12 cellular contexts compared by ENCODE assay signal in the genomic region with DNA sequence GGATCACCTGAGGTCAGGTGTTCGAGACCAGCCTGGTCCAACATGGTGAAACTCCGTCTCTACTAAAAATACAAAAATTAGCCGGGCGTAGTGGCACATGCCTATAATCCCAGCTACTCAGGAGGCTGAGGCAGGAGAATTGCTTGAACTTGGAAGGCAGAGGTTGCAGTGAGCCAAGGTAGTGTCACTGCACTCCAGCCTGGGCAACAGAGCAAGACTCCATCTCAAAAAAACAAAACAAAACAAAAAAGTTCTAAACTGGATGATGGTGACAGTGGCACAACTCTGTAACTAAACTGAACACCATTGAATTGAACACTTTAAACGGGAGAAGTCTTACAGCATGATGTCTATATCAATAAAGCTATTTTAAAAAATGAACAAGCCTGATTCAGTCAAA. TPM values are rescaled to one million over a fixed set of nuclear protein-coding genes. Genes with fewer than 3 reads are reported as not detected.
DNase-seq lines count a peak whose midpoint lies in the region; ATAC-seq and TF ChIP-seq lines count a peak whose summit lies in the region.
"Not testable (repeated sequence)": the region's sequence is repeated elsewhere in the genome, so short reads cannot be mapped to it uniquely, and the experiment has no call there.
"Had no signal": no experiment of that assay in that cellular context is flagged by ENCODE, and none has a peak within 500 bp of the region (broad histone marks: within the 10 kb centered on the region; RNA-seq: fewer than 3 reads in every experiment).

No MANE protein-coding gene starts in this region.

- H3K9me3 Mint-ChIP-seq in CD8-positive, alpha-beta memory T cell; activated B cell treated with CpG ODN at 0.5 μM for 24 hours; activated naive CD4-positive, alpha-beta T cell treated with anti-CD3 and anti-CD28 coated beads for 36 hours; brain; endothelial cell (ENCODE audit: unreplicated experiment); naive thymus-derived CD4-positive, alpha-beta T cell; neural progenitor cell; type B pancreatic cell: not testable (repeated sequence)

- CTCF ChIA-PET in CD8-positive, alpha-beta memory T cell (lab: Charles Lee); activated B cell treated with CpG ODN at 0.5 μM for 24 hours (lab: Charles Lee); naive thymus-derived CD4-positive, alpha-beta T cell (lab: Charles Lee): not testable (repeated sequence)
- CTCF ChIA-PET in activated naive CD4-positive, alpha-beta T cell treated with anti-CD3 and anti-CD28 coated beads for 36 hours (lab: Charles Lee), result interaction anchor here (0.9 to 1.1 kb wide), 2 partner anchors 47 to 55 kb away, joined by 3 to 4 read pairs; no protein-coding TSS in a partner anchor

- not testable (repeated sequence) for H3K36me3 Mint-ChIP-seq in CD8-positive, alpha-beta memory T cell; activated B cell treated with CpG ODN at 0.5 μM for 24 hours (ENCODE audit: low read depth); activated naive CD4-positive, alpha-beta T cell treated with anti-CD3 and anti-CD28 coated beads for 36 hours (ENCODE audit: low read depth); brain; endothelial cell (ENCODE audit: low read depth, unreplicated experiment); naive thymus-derived CD4-positive, alpha-beta T cell; neural progenitor cell; type B pancreatic cell

- not testable (repeated sequence) for TF ChIP-seq CTCF in activated B cell treated with CpG ODN at 0.5 μM for 24 hours (IDR thresholded peaks at IDR 0.05); brain (conservative IDR thresholded peaks at IDR 0.05); endothelial cell (IDR thresholded peaks at IDR 0.05; ENCODE audit: unreplicated experiment); neural progenitor cell (IDR thresholded peaks at IDR 0.05); type B pancreatic cell (conservative IDR thresholded peaks at IDR 0.05)

- DNase-seq in CD8-positive, alpha-beta memory T cell; activated B cell treated with CpG ODN at 0.5 μM for 24 hours; activated naive CD4-positive, alpha-beta T cell treated with anti-CD3 and anti-CD28 coated beads for 36 hours; endothelial cell (ENCODE audit: low spot score); naive thymus-derived CD4-positive, alpha-beta T cell; neural progenitor cell (ENCODE audit: low spot score); type B pancreatic cell (ENCODE audit: extremely low spot score, unreplicated experiment): not testable (repeated sequence)

- intact Hi-C loops in activated B cell treated with CpG ODN at 0.5 μM for 24 hours (cut with micrococcal nuclease), result loop anchor here (5.0 to 10.0 kb wide), 2 partner anchors 49 to 1041 kb away; partner anchors contain the start of gene LRRC27
- intact Hi-C loops in activated naive CD4-positive, alpha-beta T cell treated with anti-CD3 and anti-CD28 coated beads for 36 hours (cut with micrococcal nuclease), result loop anchor here (5.0 kb wide), 1 partner anchor 119 kb away; no protein-coding TSS in a partner anchor
- intact Hi-C loops in naive thymus-derived CD4-positive, alpha-beta T cell (cut with micrococcal nuclease), result loop anchor here (5.0 to 10.0 kb wide), 2 partner anchors 839 to 841 kb away; partner anchors contain the start of gene INPP5A (in 2 of the 2)

- peaks cover 15% of the 10 kb centered on the region for H4K20me1 ChIP-seq in neural progenitor cell (ENCODE audit: low read depth)

- H3K4me2 ChIP-seq in neural progenitor cell, result not testable (repeated sequence)

- not testable (repeated sequence) for H3K4me3 ChIP-seq in CD8-positive, alpha-beta memory T cell (ENCODE audit: low read length); naive thymus-derived CD4-positive, alpha-beta T cell (ENCODE audit: low read length); neural progenitor cell

- not testable (repeated sequence) for ATAC-seq in activated B cell treated with CpG ODN at 0.5 μM for 24 hours (ENCODE audit: low read depth); naive thymus-derived CD4-positive, alpha-beta T cell

- peaks cover 5 to 36% (median 9%) of the 10 kb centered on the region in 3 donors for H3K4me1 Mint-ChIP-seq in CD8-positive, alpha-beta memory T cell
- H3K4me1 Mint-ChIP-seq in activated B cell treated with CpG ODN at 0.5 μM for 24 hours (peaks cover 41% of the 10 kb centered on the region), brain (peaks cover 43% of the 10 kb centered on the region), neural progenitor cell (peaks cover 17% of the 10 kb centered on the region)
- H3K4me1 Mint-ChIP-seq in activated naive CD4-positive, alpha-beta T cell treated with anti-CD3 and anti-CD28 coated beads for 36 hours (ENCODE audit: low read depth); endothelial cell (ENCODE audit: unreplicated experiment); type B pancreatic cell (ENCODE audit: unreplicated experiment): not testable (repeated sequence)
- peaks cover 0 to 21% (median 10%) of the 10 kb centered on the region in 7 donors for H3K4me1 Mint-ChIP-seq in naive thymus-derived CD4-positive, alpha-beta T cell

- POLR2A ChIA-PET in CD8-positive, alpha-beta memory T cell (lab: Charles Lee), result not testable (repeated sequence)
- POLR2A ChIA-PET in activated B cell treated with CpG ODN at 0.5 μM for 24 hours (lab: Charles Lee), result interaction anchor here (6.6 kb wide), 1 partner anchor 14 kb away, joined by 52 read pairs; no protein-coding TSS in a partner anchor
- POLR2A ChIA-PET in naive thymus-derived CD4-positive, alpha-beta T cell (lab: Charles Lee), result interaction anchor here (0.8 to 6.0 kb wide), 3 partner anchors 10 to 20 kb away, joined by 3 to 47 read pairs (median 3); no protein-coding TSS in a partner anchor

- H3K4me1 ChIP-seq in CD8-positive, alpha-beta memory T cell (ENCODE audit: insufficient read depth, low read length), result peaks cover 11% of the 10 kb centered on the region
- not testable (repeated sequence) for H3K4me1 ChIP-seq in naive thymus-derived CD4-positive, alpha-beta T cell (ENCODE audit: control insufficient read depth in 2 of 2, insufficient read depth in 2 of 2, low read length in 2 of 2)
- H3K4me1 ChIP-seq in neural progenitor cell, result peaks cover 11% of the 10 kb centered on the region

- H3K36me3 ChIP-seq in CD8-positive, alpha-beta memory T cell (ENCODE audit: insufficient read depth, low read length); naive thymus-derived CD4-positive, alpha-beta T cell (ENCODE audit: control insufficient read depth in 2 of 3, insufficient read depth in 3 of 3, low read length in 3 of 3); neural progenitor cell: not testable (repeated sequence)

- peaks cover 15% of the 10 kb centered on the region for H3K79me2 ChIP-seq in neural progenitor cell (ENCODE audit: low read depth)

- H3K4me3 Mint-ChIP-seq in CD8-positive, alpha-beta memory T cell, result peak overlapping the region in 6 of 7 donors; percentile 33 to 88 (median 66)
- peak overlapping the region; percentile 64 for H3K4me3 Mint-ChIP-seq in activated B cell treated with CpG ODN at 0.5 μM for 24 hours
- peak overlapping the region; percentile 41 for H3K4me3 Mint-ChIP-seq in activated naive CD4-positive, alpha-beta T cell treated with anti-CD3 and anti-CD28 coated beads for 36 hours
- H3K4me3 Mint-ChIP-seq in brain, result peak overlapping the region; percentile 45 to 77 (median 63)
- H3K4me3 Mint-ChIP-seq in endothelial cell (ENCODE audit: unreplicated experiment), result peak overlapping the region; percentile 79
- H3K4me3 Mint-ChIP-seq in naive thymus-derived CD4-positive, alpha-beta T cell, result peak overlapping the region in 9 of 10 donors; percentile 29 to 82 (median 59)
- peak overlapping the region; percentile 77 for H3K4me3 Mint-ChIP-seq in neural progenitor cell
- peak overlapping the region; percentile 78 for H3K4me3 Mint-ChIP-seq in type B pancreatic cell

- H3K27me3 ChIP-seq in CD8-positive, alpha-beta memory T cell (ENCODE audit: insufficient read depth, low read length, poor library complexity, severe bottlenecking); naive thymus-derived CD4-positive, alpha-beta T cell (ENCODE audit: control insufficient read depth in 2 of 2, insufficient read depth in 2 of 2, low read length in 2 of 2): not testable (repeated sequence)
- H3K27me3 ChIP-seq in neural progenitor cell, result peaks cover 63% of the 10 kb centered on the region

- H3F3A ChIP-seq in neural progenitor cell (ENCODE audit: low read depth), result peaks cover 21% of the 10 kb centered on the region

- not testable (repeated sequence) for H3K9me3 ChIP-seq in CD8-positive, alpha-beta memory T cell (ENCODE audit: low read length); naive thymus-derived CD4-positive, alpha-beta T cell (ENCODE audit: control insufficient read depth in 2 of 3, low read length in 3 of 3); neural progenitor cell (ENCODE audit: low read depth)

- not testable (repeated sequence) for H2AFZ ChIP-seq in neural progenitor cell (replicated peaks)

- H3K9ac ChIP-seq in neural progenitor cell, result not testable (repeated sequence)

- peak overlapping the region in 1 of 8 donors; percentile 43 for H3K27ac Mint-ChIP-seq in CD8-positive, alpha-beta memory T cell
- H3K27ac Mint-ChIP-seq in activated B cell treated with CpG ODN at 0.5 μM for 24 hours; activated naive CD4-positive, alpha-beta T cell treated with anti-CD3 and anti-CD28 coated beads for 36 hours; endothelial cell (ENCODE audit: unreplicated experiment); naive thymus-derived CD4-positive, alpha-beta T cell; neural progenitor cell; type B pancreatic cell: not testable (repeated sequence)
- peak overlapping the region in 3 of 5 experiments; percentile 30 to 83 (median 75) for H3K27ac Mint-ChIP-seq in brain

- H3K27ac ChIP-seq in CD8-positive, alpha-beta memory T cell (ENCODE audit: low read depth, low read length); naive thymus-derived CD4-positive, alpha-beta T cell (ENCODE audit: low read depth, low read length); neural progenitor cell: not testable (repeated sequence)

- H3K27me3 Mint-ChIP-seq in CD8-positive, alpha-beta memory T cell; activated B cell treated with CpG ODN at 0.5 μM for 24 hours; activated naive CD4-positive, alpha-beta T cell treated with anti-CD3 and anti-CD28 coated beads for 36 hours (ENCODE audit: low read depth); brain; type B pancreatic cell: not testable (repeated sequence)
- H3K27me3 Mint-ChIP-seq in endothelial cell (ENCODE audit: unreplicated experiment), result peaks cover 27% of the 10 kb centered on the region
- H3K27me3 Mint-ChIP-seq in naive thymus-derived CD4-positive, alpha-beta T cell, result peaks cover 0 to 14% (median 0%) of the 10 kb centered on the region in 5 donors
- peaks cover 12% of the 10 kb centered on the region for H3K27me3 Mint-ChIP-seq in neural progenitor cell (ENCODE audit: insufficient read depth, low read depth)

RNA-seq across cellular contexts. Expression of gene PAOX, which starts 2.9 kb away (rescaled TPM):
- total RNA-seq in CD8-positive, alpha-beta memory T cell, result 1 to 10 TPM; 6.4 to 6.7 TPM
- 16.8 TPM for polyA plus RNA-seq in CD8-positive, alpha-beta memory T cell
- total RNA-seq in activated B cell treated with CpG ODN at 0.5 μM for 24 hours (14.1 and 16.9 TPM in 2 replicates), endothelial cell (ENCODE audit: unreplicated experiment) (6.6 TPM), neural progenitor cell (ENCODE audit: low replicate concordance) (4.6 and 8.2 TPM in 2 replicates), type B pancreatic cell (ENCODE audit: low replicate concordance) (6.9 and 8.2 TPM in 2 replicates)
- 1 to 10 TPM; 4.4 to 5.0 TPM for total RNA-seq in activated naive CD4-positive, alpha-beta T cell treated with anti-CD3 and anti-CD28 coated beads for 36 hours
- polyA plus RNA-seq in brain (ENCODE audit: insufficient read depth, low read depth, low replicate concordance), result 7.9 TPM
- total RNA-seq in naive thymus-derived CD4-positive, alpha-beta T cell, result 1 to 10 TPM; 1.6 to 9.8 (median 7.7) TPM
- 1 to 10 TPM; 6.1 to 8.7 TPM for polyA plus RNA-seq in naive thymus-derived CD4-positive, alpha-beta T cell

RNA-seq across cellular contexts. Expression of gene ECHS1, which starts 3.0 kb away (rescaled TPM):
- total RNA-seq in CD8-positive, alpha-beta memory T cell, result 10 to 100 TPM; 74.7 to 76.3 TPM
- 103 TPM for polyA plus RNA-seq in CD8-positive, alpha-beta memory T cell
- total RNA-seq in activated B cell treated with CpG ODN at 0.5 μM for 24 hours (37.7 and 39.4 TPM in 2 replicates), endothelial cell (ENCODE audit: unreplicated experiment) (69.6 TPM), neural progenitor cell (ENCODE audit: low replicate concordance) (77.4 and 91.9 TPM in 2 replicates), type B pancreatic cell (ENCODE audit: low replicate concordance) (106 and 127 TPM in 2 replicates)
- 10 to 100 TPM; 45.8 to 48.7 TPM for total RNA-seq in activated naive CD4-positive, alpha-beta T cell treated with anti-CD3 and anti-CD28 coated beads for 36 hours
- 132 TPM for polyA plus RNA-seq in brain (ENCODE audit: insufficient read depth, low read depth, low replicate concordance)
- 10 to 100 TPM; 17.5 to 39.8 (median 28.9) TPM for total RNA-seq in naive thymus-derived CD4-positive, alpha-beta T cell
- 100 to 1,000 TPM in 1 of 2 donors, 10 to 100 TPM in 1; 81.9 to 104 TPM for polyA plus RNA-seq in naive thymus-derived CD4-positive, alpha-beta T cell

RNA-seq across cellular contexts. Expression of gene MTG1, which starts 17.8 kb away (rescaled TPM):
- 10 to 100 TPM; 53.9 to 54.6 TPM for total RNA-seq in CD8-positive, alpha-beta memory T cell
- 38.5 TPM for polyA plus RNA-seq in CD8-positive, alpha-beta memory T cell
- total RNA-seq in activated B cell treated with CpG ODN at 0.5 μM for 24 hours (67.6 and 83.1 TPM in 2 replicates), endothelial cell (ENCODE audit: unreplicated experiment) (97.3 TPM), neural progenitor cell (ENCODE audit: low replicate concordance) (28.0 and 28.8 TPM in 2 replicates), type B pancreatic cell (ENCODE audit: low replicate concordance) (79.1 and 89.6 TPM in 2 replicates)
- 10 to 100 TPM; 31.6 to 32.9 TPM for total RNA-seq in activated naive CD4-positive, alpha-beta T cell treated with anti-CD3 and anti-CD28 coated beads for 36 hours
- 31.3 TPM for polyA plus RNA-seq in brain (ENCODE audit: insufficient read depth, low read depth, low replicate concordance)
- 10 to 100 TPM; 51.0 to 67.1 (median 57.2) TPM for total RNA-seq in naive thymus-derived CD4-positive, alpha-beta T cell
- 10 to 100 TPM; 25.6 to 40.7 TPM for polyA plus RNA-seq in naive thymus-derived CD4-positive, alpha-beta T cell

RNA-seq across cellular contexts. Expression of gene FUOM, which starts 18.4 kb away (rescaled TPM):
- total RNA-seq in CD8-positive, alpha-beta memory T cell, result 10 to 100 TPM; 34.6 to 39.8 TPM
- 22.9 TPM for polyA plus RNA-seq in CD8-positive, alpha-beta memory T cell
- total RNA-seq in activated B cell treated with CpG ODN at 0.5 μM for 24 hours, result 37.2 and 39.1 TPM in 2 replicates
- 10 to 100 TPM; 29.9 to 34.9 TPM for total RNA-seq in activated naive CD4-positive, alpha-beta T cell treated with anti-CD3 and anti-CD28 coated beads for 36 hours
- polyA plus RNA-seq in brain (ENCODE audit: insufficient read depth, low read depth, low replicate concordance), result 3.5 TPM
- total RNA-seq in endothelial cell (ENCODE audit: unreplicated experiment), result 8.9 TPM
- 10 to 100 TPM; 11.2 to 24.6 (median 16.9) TPM for total RNA-seq in naive thymus-derived CD4-positive, alpha-beta T cell
- 10 to 100 TPM; 21.9 to 22.9 TPM for polyA plus RNA-seq in naive thymus-derived CD4-positive, alpha-beta T cell
- 9.3 and 20.5 TPM in 2 replicates for total RNA-seq in neural progenitor cell (ENCODE audit: low replicate concordance)
- total RNA-seq in type B pancreatic cell (ENCODE audit: low replicate concordance), result 20.4 and 21.7 TPM in 2 replicates

RNA-seq across cellular contexts. Expression of gene PRAP1, which starts 29.0 kb away (rescaled TPM):
- total RNA-seq in CD8-positive, alpha-beta memory T cell, result not detected
- not detected for polyA plus RNA-seq in CD8-positive, alpha-beta memory T cell
- total RNA-seq in activated B cell treated with CpG ODN at 0.5 μM for 24 hours (not detected in 2 replicates), endothelial cell (ENCODE audit: unreplicated experiment) (not detected), neural progenitor cell (ENCODE audit: low replicate concordance) (0.62 TPM in 1 of 2 replicates, not detected in the other), type B pancreatic cell (ENCODE audit: low replicate concordance) (1.3 and 2.8 TPM in 2 replicates)
- not detected for total RNA-seq in activated naive CD4-positive, alpha-beta T cell treated with anti-CD3 and anti-CD28 coated beads for 36 hours
- not detected for polyA plus RNA-seq in brain (ENCODE audit: insufficient read depth, low read depth, low replicate concordance)
- total RNA-seq in naive thymus-derived CD4-positive, alpha-beta T cell, result not detected
- not detected for polyA plus RNA-seq in naive thymus-derived CD4-positive, alpha-beta T cell
- total RNA-seq: A673, GM23248, LHCN-M2 had no signal
- polyA plus RNA-seq: BJ, GM23248 had no signal
